ENCODE assay signal across 1 cellular context in the genomic region with DNA sequence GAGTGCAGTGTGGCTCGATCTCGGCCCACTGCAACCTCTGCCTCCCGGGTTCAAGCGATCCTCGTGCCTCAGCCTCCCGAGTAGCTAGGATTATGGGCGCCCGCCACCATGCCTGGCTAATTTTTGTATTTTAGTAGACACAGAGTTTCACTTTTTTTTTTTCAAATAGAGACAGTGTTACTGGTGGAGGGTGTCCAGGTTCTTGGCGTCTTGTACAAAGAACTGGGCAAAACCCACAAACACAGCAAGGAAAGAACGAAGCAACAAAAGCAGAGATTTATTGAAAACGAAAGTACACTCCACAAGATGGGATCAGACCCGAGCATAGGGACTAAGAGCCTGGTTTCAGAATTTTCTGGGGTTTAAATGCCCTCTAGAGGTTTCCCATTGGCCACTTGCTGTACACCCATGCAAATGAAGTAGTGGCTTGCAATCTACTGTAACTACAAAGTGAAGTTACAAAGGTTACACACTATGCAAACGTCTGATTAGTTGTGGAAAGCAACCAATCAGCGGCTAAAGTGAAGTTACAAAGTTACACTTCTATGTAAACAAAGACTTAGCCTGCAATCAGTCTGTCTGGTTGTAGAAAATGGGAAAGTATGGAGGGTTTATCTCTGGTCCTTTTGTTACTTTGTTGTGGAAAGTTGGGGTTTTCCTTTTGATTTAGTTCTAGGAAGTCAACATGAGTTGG.
TF ChIP-seq lines count a peak whose summit lies in the region.

No MANE protein-coding gene starts in this region.

TF ChIP-seq in HepG2, 621 proteins besides CTCF, POLR2A, EP300 and RAD21 (continued from another document and continues in another):
- TF ChIP-seq, protein P1, sequence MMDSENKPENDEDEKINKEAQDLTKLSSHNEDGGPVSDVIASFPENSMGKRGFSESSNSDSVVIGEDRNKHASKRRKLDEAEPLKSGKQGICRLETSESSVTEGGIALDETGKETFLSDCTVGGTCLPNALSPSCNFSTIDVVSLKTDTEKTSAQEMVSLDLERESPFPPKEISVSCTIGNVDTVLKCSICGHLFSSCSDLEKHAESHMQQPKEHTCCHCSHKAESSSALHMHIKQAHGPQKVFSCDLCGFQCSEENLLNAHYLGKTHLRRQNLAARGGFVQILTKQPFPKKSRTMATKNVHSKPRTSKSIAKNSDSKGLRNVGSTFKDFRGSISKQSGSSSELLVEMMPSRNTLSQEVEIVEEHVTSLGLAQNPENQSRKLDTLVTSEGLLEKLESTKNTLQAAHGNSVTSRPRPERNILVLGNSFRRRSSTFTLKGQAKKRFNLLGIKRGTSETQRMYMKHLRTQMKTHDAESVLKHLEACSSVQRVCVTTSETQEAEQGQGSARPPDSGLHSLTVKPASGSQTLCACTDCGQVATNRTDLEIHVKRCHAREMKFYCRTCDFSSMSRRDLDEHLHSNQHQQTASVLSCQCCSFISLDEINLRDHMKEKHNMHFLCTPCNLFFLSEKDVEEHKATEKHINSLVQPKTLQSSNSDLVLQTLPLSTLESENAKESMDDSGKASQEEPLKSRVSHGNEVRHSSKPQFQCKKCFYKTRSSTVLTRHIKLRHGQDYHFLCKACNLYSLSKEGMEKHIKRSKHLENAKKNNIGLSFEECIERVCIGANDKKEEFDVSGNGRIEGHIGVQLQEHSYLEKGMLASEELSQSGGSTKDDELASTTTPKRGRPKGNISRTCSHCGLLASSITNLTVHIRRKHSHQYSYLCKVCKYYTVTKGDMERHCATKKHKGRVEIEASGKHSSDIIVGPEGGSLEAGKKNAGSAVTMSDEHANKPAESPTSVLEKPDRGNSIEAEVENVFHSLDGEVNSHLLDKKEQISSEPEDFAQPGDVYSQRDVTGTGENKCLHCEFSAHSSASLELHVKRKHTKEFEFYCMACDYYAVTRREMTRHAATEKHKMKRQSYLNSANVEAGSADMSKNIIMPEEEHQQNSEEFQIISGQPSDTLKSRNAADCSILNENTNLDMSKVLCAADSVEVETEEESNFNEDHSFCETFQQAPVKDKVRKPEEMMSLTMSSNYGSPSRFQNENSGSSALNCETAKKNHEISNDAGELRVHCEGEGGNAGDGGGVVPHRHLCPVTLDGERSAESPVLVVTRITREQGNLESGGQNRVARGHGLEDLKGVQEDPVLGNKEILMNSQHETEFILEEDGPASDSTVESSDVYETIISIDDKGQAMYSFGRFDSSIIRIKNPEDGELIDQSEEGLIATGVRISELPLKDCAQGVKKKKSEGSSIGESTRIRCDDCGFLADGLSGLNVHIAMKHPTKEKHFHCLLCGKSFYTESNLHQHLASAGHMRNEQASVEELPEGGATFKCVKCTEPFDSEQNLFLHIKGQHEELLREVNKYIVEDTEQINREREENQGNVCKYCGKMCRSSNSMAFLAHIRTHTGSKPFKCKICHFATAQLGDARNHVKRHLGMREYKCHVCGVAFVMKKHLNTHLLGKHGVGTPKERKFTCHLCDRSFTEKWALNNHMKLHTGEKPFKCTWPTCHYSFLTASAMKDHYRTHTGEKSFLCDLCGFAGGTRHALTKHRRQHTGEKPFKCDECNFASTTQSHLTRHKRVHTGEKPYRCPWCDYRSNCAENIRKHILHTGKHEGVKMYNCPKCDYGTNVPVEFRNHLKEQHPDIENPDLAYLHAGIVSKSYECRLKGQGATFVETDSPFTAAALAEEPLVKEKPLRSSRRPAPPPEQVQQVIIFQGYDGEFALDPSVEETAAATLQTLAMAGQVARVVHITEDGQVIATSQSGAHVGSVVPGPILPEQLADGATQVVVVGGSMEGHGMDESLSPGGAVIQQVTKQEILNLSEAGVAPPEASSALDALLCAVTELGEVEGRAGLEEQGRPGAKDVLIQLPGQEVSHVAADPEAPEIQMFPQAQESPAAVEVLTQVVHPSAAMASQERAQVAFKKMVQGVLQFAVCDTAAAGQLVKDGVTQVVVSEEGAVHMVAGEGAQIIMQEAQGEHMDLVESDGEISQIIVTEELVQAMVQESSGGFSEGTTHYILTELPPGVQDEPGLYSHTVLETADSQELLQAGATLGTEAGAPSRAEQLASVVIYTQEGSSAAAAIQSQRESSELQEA (CRISPR knock-in tag; IDR thresholded peaks at IDR 0.05; ENCODE audit: not compliant biosample characterization): no peak
- TF ChIP-seq, protein P2, sequence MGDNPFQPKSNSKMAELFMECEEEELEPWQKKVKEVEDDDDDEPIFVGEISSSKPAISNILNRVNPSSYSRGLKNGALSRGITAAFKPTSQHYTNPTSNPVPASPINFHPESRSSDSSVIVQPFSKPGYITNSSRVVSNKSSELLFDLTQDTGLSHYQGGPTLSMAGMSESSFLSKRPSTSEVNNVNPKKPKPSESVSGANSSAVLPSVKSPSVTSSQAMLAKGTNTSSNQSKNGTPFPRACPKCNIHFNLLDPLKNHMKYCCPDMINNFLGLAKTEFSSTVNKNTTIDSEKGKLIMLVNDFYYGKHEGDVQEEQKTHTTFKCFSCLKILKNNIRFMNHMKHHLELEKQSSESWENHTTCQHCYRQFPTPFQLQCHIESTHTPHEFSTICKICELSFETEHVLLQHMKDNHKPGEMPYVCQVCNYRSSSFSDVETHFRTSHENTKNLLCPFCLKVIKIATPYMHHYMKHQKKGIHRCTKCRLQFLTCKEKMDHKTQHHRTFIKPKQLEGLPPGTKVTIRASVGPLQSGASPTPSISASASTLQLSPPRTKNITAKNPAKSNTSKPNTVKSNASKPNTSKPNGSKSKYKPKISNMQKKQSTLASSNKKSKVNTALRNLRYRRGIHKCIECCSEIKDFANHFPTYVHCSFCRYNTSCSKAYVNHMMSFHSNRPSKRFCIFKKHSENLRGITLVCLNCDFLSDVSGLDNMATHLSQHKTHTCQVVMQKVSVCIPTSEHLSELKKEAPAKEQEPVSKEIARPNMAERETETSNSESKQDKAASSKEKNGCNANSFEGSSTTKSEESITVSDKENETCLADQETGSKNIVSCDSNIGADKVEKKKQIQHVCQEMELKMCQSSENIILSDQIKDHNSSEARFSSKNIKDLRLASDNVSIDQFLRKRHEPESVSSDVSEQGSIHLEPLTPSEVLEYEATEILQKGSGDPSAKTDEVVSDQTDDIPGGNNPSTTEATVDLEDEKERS (CRISPR knock-in tag; IDR thresholded peaks at IDR 0.05): 0 out of 2 replicates have a peak, but pooled peaks have one; percentile 3
- TF ChIP-seq, protein P3, sequence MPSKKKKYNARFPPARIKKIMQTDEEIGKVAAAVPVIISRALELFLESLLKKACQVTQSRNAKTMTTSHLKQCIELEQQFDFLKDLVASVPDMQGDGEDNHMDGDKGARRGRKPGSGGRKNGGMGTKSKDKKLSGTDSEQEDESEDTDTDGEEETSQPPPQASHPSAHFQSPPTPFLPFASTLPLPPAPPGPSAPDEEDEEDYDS (CRISPR knock-in tag; IDR thresholded peaks at IDR 0.05): peak; percentile 97
- TF ChIP-seq, protein P4, sequence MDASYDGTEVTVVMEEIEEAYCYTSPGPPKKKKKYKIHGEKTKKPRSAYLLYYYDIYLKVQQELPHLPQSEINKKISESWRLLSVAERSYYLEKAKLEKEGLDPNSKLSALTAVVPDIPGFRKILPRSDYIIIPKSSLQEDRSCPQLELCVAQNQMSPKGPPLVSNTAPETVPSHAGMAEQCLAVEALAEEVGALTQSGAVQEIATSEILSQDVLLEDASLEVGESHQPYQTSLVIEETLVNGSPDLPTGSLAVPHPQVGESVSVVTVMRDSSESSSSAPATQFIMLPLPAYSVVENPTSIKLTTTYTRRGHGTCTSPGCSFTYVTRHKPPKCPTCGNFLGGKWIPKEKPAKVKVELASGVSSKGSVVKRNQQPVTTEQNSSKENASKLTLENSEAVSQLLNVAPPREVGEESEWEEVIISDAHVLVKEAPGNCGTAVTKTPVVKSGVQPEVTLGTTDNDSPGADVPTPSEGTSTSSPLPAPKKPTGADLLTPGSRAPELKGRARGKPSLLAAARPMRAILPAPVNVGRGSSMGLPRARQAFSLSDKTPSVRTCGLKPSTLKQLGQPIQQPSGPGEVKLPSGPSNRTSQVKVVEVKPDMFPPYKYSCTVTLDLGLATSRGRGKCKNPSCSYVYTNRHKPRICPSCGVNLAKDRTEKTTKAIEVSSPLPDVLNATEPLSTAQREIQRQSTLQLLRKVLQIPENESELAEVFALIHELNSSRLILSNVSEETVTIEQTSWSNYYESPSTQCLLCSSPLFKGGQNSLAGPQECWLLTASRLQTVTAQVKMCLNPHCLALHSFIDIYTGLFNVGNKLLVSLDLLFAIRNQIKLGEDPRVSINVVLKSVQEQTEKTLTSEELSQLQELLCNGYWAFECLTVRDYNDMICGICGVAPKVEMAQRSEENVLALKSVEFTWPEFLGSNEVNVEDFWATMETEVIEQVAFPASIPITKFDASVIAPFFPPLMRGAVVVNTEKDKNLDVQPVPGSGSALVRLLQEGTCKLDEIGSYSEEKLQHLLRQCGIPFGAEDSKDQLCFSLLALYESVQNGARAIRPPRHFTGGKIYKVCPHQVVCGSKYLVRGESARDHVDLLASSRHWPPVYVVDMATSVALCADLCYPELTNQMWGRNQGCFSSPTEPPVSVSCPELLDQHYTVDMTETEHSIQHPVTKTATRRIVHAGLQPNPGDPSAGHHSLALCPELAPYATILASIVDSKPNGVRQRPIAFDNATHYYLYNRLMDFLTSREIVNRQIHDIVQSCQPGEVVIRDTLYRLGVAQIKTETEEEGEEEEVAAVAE (CRISPR knock-in tag; IDR thresholded peaks at IDR 0.05; ENCODE audit: borderline replicate concordance): 0 out of 2 replicates have a peak, but pooled peaks have one; percentile 26
- TF ChIP-seq FOXA3 (CRISPR knock-in tag; IDR thresholded peaks at IDR 0.05) (peak; percentile 87), HNF4A (CRISPR knock-in tag; IDR thresholded peaks at IDR 0.05) (peak; percentile 57), KAT7 (CRISPR knock-in tag; IDR thresholded peaks at IDR 0.05; ENCODE audit: borderline replicate concordance) (peak; percentile 48; the same call in 1 of the 2 replicates), FOXP1 (IDR thresholded peaks at IDR 0.05) (no peak), FOXP1 (CRISPR knock-in tag; IDR thresholded peaks at IDR 0.05) (0 out of 2 replicates have a peak, but pooled peaks have one; percentile 7), FOXJ3 (CRISPR knock-in tag; IDR thresholded peaks at IDR 0.05; ENCODE audit: borderline replicate concordance) (peak; percentile 45; the same call in 1 of the 2 replicates), BCL6 (CRISPR knock-in tag; IDR thresholded peaks at IDR 0.05) (no peak), GFI1 (CRISPR knock-in tag; IDR thresholded peaks at IDR 0.05; ENCODE audit: borderline replicate concordance) (peak; percentile 66), TARDBP (CRISPR knock-in tag; IDR thresholded peaks at IDR 0.05) (peak; percentile 52; the same call in 1 of the 2 replicates), POLR2AphosphoS2 (IDR thresholded peaks at IDR 0.05; ENCODE audit: low read depth, low read length) (no peak), PLRG1 (conservative IDR thresholded peaks at IDR 0.05) (no peak), ZBTB7A (CRISPR knock-in tag; IDR thresholded peaks at IDR 0.05) (no peak), ZNF703 (CRISPR knock-in tag; IDR thresholded peaks at IDR 0.05; ENCODE audit: borderline replicate concordance) (no peak), RORA (CRISPR knock-in tag; IDR thresholded peaks at IDR 0.05) (0 out of 2 replicates have a peak, but pooled peaks have one; percentile 53), CEBPG (CRISPR knock-in tag; IDR thresholded peaks at IDR 0.05) (peak; percentile 49), ZBTB42 (CRISPR knock-in tag; IDR thresholded peaks at IDR 0.05) (no peak), XRCC5 (optimal IDR thresholded peaks at IDR 0.05; ENCODE audit: low read length) (no peak), ZNF460 (CRISPR knock-in tag; IDR thresholded peaks at IDR 0.05; ENCODE audit: borderline replicate concordance) (peak; percentile 40; the same call in 1 of the 2 replicates), RFXAP (CRISPR knock-in tag; IDR thresholded peaks at IDR 0.05; ENCODE audit: borderline replicate concordance) (no peak), ZSCAN20 (CRISPR knock-in tag; IDR thresholded peaks at IDR 0.05; ENCODE audit: borderline replicate concordance) (0 out of 2 replicates have a peak, but pooled peaks have one; percentile 50), HNF4G (IDR thresholded peaks at IDR 0.05; ENCODE audit: borderline replicate concordance, low read depth, low read length) (peak; percentile 43; the same call in 1 of the 2 replicates), HNF4G (CRISPR knock-in tag; IDR thresholded peaks at IDR 0.05; ENCODE audit: borderline replicate concordance, low read depth) (no peak)
- TF ChIP-seq, protein P5, sequence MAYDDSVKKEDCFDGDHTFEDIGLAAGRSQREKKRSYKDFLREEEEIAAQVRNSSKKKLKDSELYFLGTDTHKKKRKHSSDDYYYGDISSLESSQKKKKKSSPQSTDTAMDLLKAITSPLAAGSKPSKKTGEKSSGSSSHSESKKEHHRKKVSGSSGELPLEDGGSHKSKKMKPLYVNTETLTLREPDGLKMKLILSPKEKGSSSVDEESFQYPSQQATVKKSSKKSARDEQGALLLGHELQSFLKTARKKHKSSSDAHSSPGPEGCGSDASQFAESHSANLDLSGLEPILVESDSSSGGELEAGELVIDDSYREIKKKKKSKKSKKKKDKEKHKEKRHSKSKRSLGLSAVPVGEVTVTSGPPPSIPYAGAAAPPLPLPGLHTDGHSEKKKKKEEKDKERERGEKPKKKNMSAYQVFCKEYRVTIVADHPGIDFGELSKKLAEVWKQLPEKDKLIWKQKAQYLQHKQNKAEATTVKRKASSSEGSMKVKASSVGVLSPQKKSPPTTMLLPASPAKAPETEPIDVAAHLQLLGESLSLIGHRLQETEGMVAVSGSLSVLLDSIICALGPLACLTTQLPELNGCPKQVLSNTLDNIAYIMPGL (CRISPR knock-in tag; IDR thresholded peaks at IDR 0.05; ENCODE audit: borderline replicate concordance in 1 of 2, low read depth in 1 of 2): no peak
- TF ChIP-seq, protein P6, sequence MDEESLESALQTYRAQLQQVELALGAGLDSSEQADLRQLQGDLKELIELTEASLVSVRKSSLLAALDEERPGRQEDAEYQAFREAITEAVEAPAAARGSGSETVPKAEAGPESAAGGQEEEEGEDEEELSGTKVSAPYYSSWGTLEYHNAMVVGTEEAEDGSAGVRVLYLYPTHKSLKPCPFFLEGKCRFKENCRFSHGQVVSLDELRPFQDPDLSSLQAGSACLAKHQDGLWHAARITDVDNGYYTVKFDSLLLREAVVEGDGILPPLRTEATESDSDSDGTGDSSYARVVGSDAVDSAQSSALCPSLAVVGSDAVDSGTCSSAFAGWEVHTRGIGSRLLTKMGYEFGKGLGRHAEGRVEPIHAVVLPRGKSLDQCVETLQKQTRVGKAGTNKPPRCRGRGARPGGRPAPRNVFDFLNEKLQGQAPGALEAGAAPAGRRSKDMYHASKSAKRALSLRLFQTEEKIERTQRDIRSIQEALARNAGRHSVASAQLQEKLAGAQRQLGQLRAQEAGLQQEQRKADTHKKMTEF (CRISPR knock-in tag; IDR thresholded peaks at IDR 0.05): 0 out of 2 replicates have a peak, but pooled peaks have one; percentile 24
- TF ChIP-seq, protein P7, sequence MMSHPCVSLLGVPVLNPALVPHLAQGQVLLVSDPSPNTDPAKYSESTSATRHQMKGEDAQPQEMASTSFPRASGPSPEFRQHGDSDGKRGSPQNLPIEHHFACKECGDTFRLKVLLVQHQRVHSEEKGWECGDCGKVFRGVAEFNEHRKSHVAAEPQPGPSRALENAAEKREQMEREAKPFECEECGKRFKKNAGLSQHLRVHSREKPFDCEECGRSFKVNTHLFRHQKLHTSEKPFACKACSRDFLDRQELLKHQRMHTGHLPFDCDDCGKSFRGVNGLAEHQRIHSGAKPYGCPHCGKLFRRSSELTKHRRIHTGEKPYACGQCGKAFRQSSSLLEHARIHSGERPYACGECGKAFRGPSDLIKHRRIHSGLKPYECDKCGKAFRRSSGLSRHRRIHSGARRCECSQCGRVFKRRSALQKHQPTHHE (CRISPR knock-in tag; IDR thresholded peaks at IDR 0.05; ENCODE audit: borderline replicate concordance): no peak
